Comparison of ENCODE assay signal across 1 cellular context in the genomic region with DNA sequence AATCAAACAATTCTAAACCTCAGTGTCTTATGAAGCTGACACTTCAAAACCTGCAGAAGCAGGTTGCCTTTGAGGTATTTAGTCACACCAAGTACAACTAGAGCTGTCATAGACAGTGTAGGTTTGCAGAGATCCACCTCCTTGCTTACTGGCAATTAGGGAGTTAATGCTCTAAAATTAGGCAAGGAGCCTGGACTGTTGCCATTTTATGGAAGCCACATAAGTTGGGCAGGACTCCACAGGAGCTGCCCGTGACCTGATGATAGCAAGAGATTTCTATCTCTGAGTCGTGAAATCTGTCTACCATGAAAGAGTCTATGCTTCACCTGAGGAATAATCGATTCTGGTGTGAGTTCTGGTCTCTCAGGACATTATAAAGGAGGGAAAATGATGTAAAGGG.
TF ChIP-seq lines count a peak whose summit lies in the region.

No MANE protein-coding gene starts in this region.

TF ChIP-seq in HEK293, 187 proteins besides CTCF, POLR2A, EP300 and RAD21 (continued from another document):
- TF ChIP-seq, protein P1, sequence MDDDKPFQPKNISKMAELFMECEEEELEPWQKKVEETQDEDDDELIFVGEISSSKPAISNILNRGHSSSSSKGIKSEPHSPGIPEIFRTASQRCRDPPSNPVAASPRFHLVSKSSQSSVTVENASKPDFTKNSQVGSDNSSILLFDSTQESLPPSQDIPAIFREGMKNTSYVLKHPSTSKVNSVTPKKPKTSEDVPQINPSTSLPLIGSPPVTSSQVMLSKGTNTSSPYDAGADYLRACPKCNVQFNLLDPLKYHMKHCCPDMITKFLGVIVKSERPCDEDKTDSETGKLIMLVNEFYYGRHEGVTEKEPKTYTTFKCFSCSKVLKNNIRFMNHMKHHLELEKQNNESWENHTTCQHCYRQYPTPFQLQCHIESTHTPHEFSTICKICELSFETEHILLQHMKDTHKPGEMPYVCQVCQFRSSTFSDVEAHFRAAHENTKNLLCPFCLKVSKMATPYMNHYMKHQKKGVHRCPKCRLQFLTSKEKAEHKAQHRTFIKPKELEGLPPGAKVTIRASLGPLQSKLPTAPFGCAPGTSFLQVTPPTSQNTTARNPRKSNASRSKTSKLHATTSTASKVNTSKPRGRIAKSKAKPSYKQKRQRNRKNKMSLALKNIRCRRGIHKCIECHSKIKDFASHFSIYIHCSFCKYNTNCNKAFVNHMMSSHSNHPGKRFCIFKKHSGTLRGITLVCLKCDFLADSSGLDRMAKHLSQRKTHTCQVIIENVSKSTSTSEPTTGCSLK (tag by site-specific recombination; IDR thresholded peaks at IDR 0.05), result no peak
